Comparison of ENCODE assay signal across 8 cellular contexts in genomic region chr20:38962898-38963484, GRCh38. TPM values are rescaled to one million over a fixed set of nuclear protein-coding genes. Genes with fewer than 3 reads are reported as not detected.
DNase-seq lines count a peak whose midpoint lies in the region; ATAC-seq, FAIRE-seq and TF ChIP-seq lines count a peak whose summit lies in the region.

No MANE protein-coding gene starts in this region.

- H3K36me3 Mint-ChIP-seq in endodermal cell (ENCODE audit: low read depth), result peaks cover 13% of the 10 kb centered on the region

- POLR2A ChIA-PET in GM10248 (lab: Yijun Ruan, JAX), result interaction anchor here (0.6 to 1.4 kb wide), 5 partner anchors 10 to 37 kb away, joined by 3 to 8 read pairs (median 5); partner anchors contain the start of gene FAM83D

- H3K27me3 Mint-ChIP-seq in endodermal cell (ENCODE audit: insufficient read depth), result no peaks in the 10 kb centered on the region

- H4K12ac ChIP-seq in trophoblast cell (ENCODE audit: low read depth, low read length), result peak overlapping the region; percentile 78

- no peak overlapping the region for H2BK120ac ChIP-seq in trophoblast cell (ENCODE audit: insufficient read depth, low read length, poor library complexity)

- ATAC-seq in left colon, result no peak

- no peak overlapping the region for H2BK12ac ChIP-seq in trophoblast cell (ENCODE audit: low read length)

- peak overlapping the region; percentile 89 for H3K14ac ChIP-seq in trophoblast cell (ENCODE audit: low read length)

- 14 to 22% methylated on average over 2 to 5 of the region's 5 CpGs for WGBS in endodermal cell (ENCODE audit: insufficient coverage in 1 of 2, insufficient read length in 1 of 2), 2 experiments
- no CpG with 5 or more reads among the region's 5 CpGs for WGBS in trophoblast cell (ENCODE audit: extremely low coverage, insufficient coverage, insufficient read length)

- H3K27me3 ChIP-seq in Peyer's patch (no peaks in the 10 kb centered on the region), endodermal cell (ENCODE audit: control insufficient read depth, insufficient read depth, low read length, poor library complexity, severe bottlenecking) (no peaks in the 10 kb centered on the region), trophoblast cell (ENCODE audit: insufficient read depth, low read length) (no peaks in the 10 kb centered on the region)

- intact Hi-C loops in left colon (cut with DNase I, micrococcal nuclease), result no loop called here

- H3K9ac ChIP-seq in endodermal cell (ENCODE audit: extremely low read depth, low read length, poor library complexity, severe bottlenecking) (peak overlapping the region; percentile 95), trophoblast cell (ENCODE audit: low read length) (peak overlapping the region; percentile 93)

- no peaks in the 10 kb centered on the region for H3K36me3 ChIP-seq in Peyer's patch
- peaks cover 3% of the 10 kb centered on the region for H3K36me3 ChIP-seq in endodermal cell (ENCODE audit: control insufficient read depth, insufficient read depth, low read length)
- H3K36me3 ChIP-seq in trophoblast cell (ENCODE audit: control insufficient read depth in 1 of 2, insufficient read depth in 2 of 2, low read length in 2 of 2), result peaks cover 0 to 2% of the 10 kb centered on the region in 2 experiments

- H3K4me3 ChIP-seq in Peyer's patch (peak overlapping the region; percentile 83 to 99 (median 96)), endodermal cell (ENCODE audit: low read length) (peak overlapping the region; percentile 90), trophoblast cell (ENCODE audit: low read depth, low read length) (peak overlapping the region; percentile 96)

- no peaks in the 10 kb centered on the region for H3K9me3 ChIP-seq in Peyer's patch
- H3K9me3 ChIP-seq in endodermal cell (ENCODE audit: control insufficient read depth, low read length), result no peaks in the 10 kb centered on the region
- no peaks in the 10 kb centered on the region for H3K9me3 ChIP-seq in trophoblast cell (ENCODE audit: insufficient read depth, low read depth, low read length)

- no peaks in the 10 kb centered on the region for H3K9me3 Mint-ChIP-seq in endodermal cell

- peaks cover 10% of the 10 kb centered on the region for H3K4me1 Mint-ChIP-seq in endodermal cell

- TF ChIP-seq POLR2A in GM12891 (IDR thresholded peaks at IDR 0.05; ENCODE audit: low read depth, low read length) (no peak), Peyer's patch (IDR thresholded peaks at IDR 0.05) (no peak)

- H4K91ac ChIP-seq in trophoblast cell (ENCODE audit: low read depth, low read length), result peak overlapping the region; percentile 90

- no peak overlapping the region for H3K18ac ChIP-seq in trophoblast cell (ENCODE audit: low read length)

- H2AK5ac ChIP-seq in trophoblast cell (ENCODE audit: low read length), result no peak overlapping the region

- H3K4me3 Mint-ChIP-seq in endodermal cell, result peak overlapping the region; percentile 81

- H3K27ac Mint-ChIP-seq in endodermal cell, result peak overlapping the region; percentile 97

- H3K23ac ChIP-seq in trophoblast cell (ENCODE audit: low read length), result no peak overlapping the region

- peak overlapping the region; percentile 66 for H3K4ac ChIP-seq in trophoblast cell (ENCODE audit: low read depth, low read length)

- peak overlapping the region; percentile 88 to 95 (median 94) for H3K27ac ChIP-seq in Peyer's patch
- peak overlapping the region; percentile 91 for H3K27ac ChIP-seq in endodermal cell (ENCODE audit: low read depth, low read length)
- H3K27ac ChIP-seq in trophoblast cell (ENCODE audit: low read depth, low read length), result peak overlapping the region; percentile 81

- FAIRE-seq in GM12891 (lab: Jason Lieb, UNC), result peak; percentile 35

- H4K8ac ChIP-seq in trophoblast cell (ENCODE audit: low read depth, low read length), result peak overlapping the region; percentile 96

- peak overlapping the region; percentile 87 for H3K4me2 ChIP-seq in trophoblast cell (ENCODE audit: low read length)

- peaks cover 9% of the 10 kb centered on the region for H3K79me1 ChIP-seq in trophoblast cell (ENCODE audit: low read length)

- peak overlapping the region; percentile 73 for H2BK5ac ChIP-seq in trophoblast cell (ENCODE audit: low read depth, low read length, poor library complexity)

- TF ChIP-seq CTCF in Peyer's patch (IDR thresholded peaks at IDR 0.05), result peak in 2 of 6 experiments; percentile 14 to 18
- no peak for TF ChIP-seq CTCF in endodermal cell (conservative IDR thresholded peaks at IDR 0.05)
- no peak for TF ChIP-seq CTCF in GM10248 (IDR thresholded peaks at IDR 0.05; ENCODE audit: control extremely low read depth, extremely low read depth, low read depth, missing control alignments)

- CTCF ChIA-PET in GM10248 (lab: Yijun Ruan, JAX), result interaction anchor here (1.0 to 4.0 kb wide), 17 partner anchors 7 to 118 kb away, joined by 3 to 38 read pairs (median 5); partner anchors contain the start of gene FAM83D

- peaks cover 6% of the 10 kb centered on the region for H3K79me2 ChIP-seq in trophoblast cell (ENCODE audit: control insufficient read depth, insufficient read depth, low read length, poor library complexity)

- DNase-seq in GM12891 (ENCODE audit: insufficient read length, low spot score) (no peak), Peyer's patch (no peak), endodermal cell (no peak), trophoblast cell (no peak), GM10248 (ENCODE audit: extremely low spot score) (no peak), left colon (no peak), GM19238 (ENCODE audit: insufficient read length, low spot score) (no peak)
- no peak for DNase-seq in stimulated activated CD4-positive, alpha-beta T cell treated with anti-CD3 and anti-CD28 coated beads, Interleukin-1b, Interleukin-23, amount 100 ng/mL, for 48 hours

- H2AFZ ChIP-seq in trophoblast cell (ENCODE audit: insufficient read depth, low read length, poor library complexity), result peak overlapping the region; percentile 91

- H3K4me1 ChIP-seq in Peyer's patch, result peaks cover 0 to 10% (median 3%) of the 10 kb centered on the region in 4 donors
- H3K4me1 ChIP-seq in endodermal cell (ENCODE audit: control insufficient read depth, insufficient read depth, low read length), result no peaks in the 10 kb centered on the region
- peaks cover 3 to 4% of the 10 kb centered on the region in 2 experiments for H3K4me1 ChIP-seq in trophoblast cell (ENCODE audit: control insufficient read depth in 1 of 2, insufficient read depth in 2 of 2, low read length in 2 of 2)

TF ChIP-seq in GM12891, 5 proteins besides CTCF, POLR2A, EP300 and RAD21:
- peak; percentile 70 for TF ChIP-seq SPI1 (IDR thresholded peaks at IDR 0.05; ENCODE audit: low read depth, low read length)
- TF ChIP-seq POU2F2 (IDR thresholded peaks at IDR 0.05; ENCODE audit: low read depth, low read length), result no peak

RNA-seq across cellular contexts. Expression of gene DHX35, which starts 0.8 kb away (rescaled TPM):
- 9.4 TPM for polyA plus RNA-seq in GM12891 (2012; ENCODE audit: low read depth, missing spikeins)
- total RNA-seq in Peyer's patch (10 to 100 TPM; 14.0 to 32.4 (median 18.1) TPM), endodermal cell (10 to 100 TPM; 12.2 to 16.1 TPM), left colon (10 to 100 TPM; 14.0 to 14.1 TPM)
- 18.9 TPM for polyA plus RNA-seq in endodermal cell (2013, experiment 1 of 2)
- 16.1 TPM for polyA plus RNA-seq in endodermal cell (2013, experiment 2 of 2)
- polyA plus RNA-seq in trophoblast cell (2013), result 4.1 and 5.0 TPM in 2 replicates

RNA-seq across cellular contexts. Expression of gene FAM83D, which starts 36.8 kb away (rescaled TPM):
- 7.4 TPM for polyA plus RNA-seq in GM12891 (2012; ENCODE audit: low read depth, missing spikeins)
- total RNA-seq in Peyer's patch (10 to 100 TPM in 1 of 4 donors, 1 to 10 TPM in 3; 6.3 to 13.5 (median 7.8) TPM), endodermal cell (10 to 100 TPM; 34.8 to 39.9 TPM), left colon (10 to 100 TPM in 1 of 2 donors, 1 to 10 TPM in 1; 9.4 to 11.2 TPM)
- 40.6 TPM for polyA plus RNA-seq in endodermal cell (2013, experiment 1 of 2)
- polyA plus RNA-seq in endodermal cell (2013, experiment 2 of 2), result 37.0 TPM
- polyA plus RNA-seq in trophoblast cell (2013), result 63.6 and 64.0 TPM in 2 replicates
